Comparison of ENCODE assay signal across 8 cellular contexts in the genomic region with DNA sequence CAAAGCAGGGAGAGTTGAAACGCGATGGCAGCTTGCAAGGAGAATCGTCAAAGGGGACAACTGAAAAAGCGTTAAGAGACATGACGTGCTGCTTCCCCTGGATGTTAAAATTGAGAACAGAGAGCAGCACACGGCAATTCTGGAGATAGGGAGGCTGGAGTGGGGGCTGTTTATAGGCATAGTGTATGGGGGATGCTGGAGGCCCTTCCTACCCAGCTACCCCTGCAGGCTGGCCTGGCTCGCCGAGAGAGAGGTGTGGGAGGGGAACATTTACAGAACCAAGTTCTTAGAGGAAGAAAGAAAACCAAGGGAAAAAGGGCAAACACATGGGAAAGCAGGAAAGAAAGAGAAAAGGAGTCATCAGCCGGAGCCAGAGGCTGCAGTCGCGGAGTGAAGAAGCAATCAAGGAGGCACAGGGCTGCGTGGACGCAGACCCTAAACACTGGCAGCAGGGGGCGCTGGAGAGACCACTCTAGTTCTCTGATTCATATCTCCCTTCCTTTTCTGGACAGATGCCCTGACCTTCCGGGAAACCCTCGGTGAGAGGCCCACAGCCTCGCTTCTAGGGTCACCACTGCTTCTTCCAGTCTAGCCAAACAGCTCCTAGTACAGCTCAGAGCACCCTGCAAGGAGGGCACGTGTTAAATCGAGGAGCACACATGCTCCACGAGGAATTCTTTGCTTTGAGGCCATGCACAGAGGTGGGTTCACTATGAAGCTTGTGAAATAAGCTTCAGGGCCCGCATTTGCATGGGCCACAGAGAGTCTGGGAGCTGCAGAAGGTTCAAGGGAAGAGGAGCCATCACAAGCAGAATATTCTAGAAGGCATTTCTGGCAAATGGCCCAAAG. TPM values are rescaled to one million over a fixed set of nuclear protein-coding genes. Genes with fewer than 3 reads are reported as not detected.
DNase-seq lines count a peak whose midpoint lies in the region; ATAC-seq and TF ChIP-seq lines count a peak whose summit lies in the region.

No MANE protein-coding gene starts in this region.

- H3K14ac ChIP-seq in H9 (ENCODE audit: insufficient read depth, low read length): no peak overlapping the region

- H2AK5ac ChIP-seq in H9 (ENCODE audit: insufficient read length, low read length): no peak overlapping the region

- H4K5ac ChIP-seq in H9 (ENCODE audit: insufficient read length, low read depth, low read length): no peak overlapping the region

- no peaks in the 10 kb centered on the region for H4K20me1 ChIP-seq in H9 (ENCODE audit: control insufficient read depth, insufficient read depth, insufficient read length)

- H3K27ac Mint-ChIP-seq in H9: no peak overlapping the region; a peak in 1 of 7 replicates
- H3K27ac Mint-ChIP-seq in effector memory CD8-positive, alpha-beta T cell: no peak overlapping the region
- H3K27ac Mint-ChIP-seq in nephron: peak overlapping the region; percentile 31 to 48 (median 36)

- no peak overlapping the region for H3K9ac ChIP-seq in H9 (ENCODE audit: extremely low read depth, insufficient read length, low read length)

- DNase-seq in ELR (ENCODE audit: low read depth) (peak; percentile 23), H9 (peak; percentile 83), RPMI7951 (ENCODE audit: low read depth) (peak; percentile 34), HCEC 1CT (no peak), GDM1 (lab: John Stamatoyannopoulos, UW) (no peak)
- peak; percentile 22 to 29 (median 23) for DNase-seq in effector memory CD8-positive, alpha-beta T cell

- H3K9me3 ChIP-seq in H9 (ENCODE audit: control insufficient read depth, low read depth, low read length): no peaks in the 10 kb centered on the region

- TF ChIP-seq CTCF in H9 (conservative IDR thresholded peaks at IDR 0.05) (peak; percentile 85), nephron (IDR thresholded peaks at IDR 0.05; ENCODE audit: unreplicated experiment in 3 of 3) (peak; percentile 56 to 65 (median 64))

- H3K27ac ChIP-seq in H9 (ENCODE audit: insufficient read length, low read depth, low read length): no peak overlapping the region

- H2AFZ ChIP-seq in H9 (ENCODE audit: low read length): no peak overlapping the region

- no peak overlapping the region for H3K4me2 ChIP-seq in H9 (ENCODE audit: insufficient read depth, insufficient read length, low read length)

- H3K4me1 ChIP-seq in H9 (ENCODE audit: insufficient read depth, low read length): no peaks in the 10 kb centered on the region

- no peak overlapping the region for H2BK20ac ChIP-seq in H9 (ENCODE audit: low read depth, low read length, poor library complexity, severe bottlenecking)

- no peak overlapping the region for H2BK12ac ChIP-seq in H9 (ENCODE audit: insufficient read length, low read depth, low read length)

- H4K8ac ChIP-seq in H9 (replicated peaks; ENCODE audit: insufficient read length, low read depth, low read length): no peak overlapping the region

- H4K91ac ChIP-seq in H9 (ENCODE audit: insufficient read length, low read depth, low read length): no peak overlapping the region

- no CpG with 5 or more reads among the region's 21 CpGs for WGBS in H9 (ENCODE audit: extremely low coverage, insufficient read length, low lambda C conversion rate)

- H3K18ac ChIP-seq in H9 (ENCODE audit: insufficient read length, low read depth, low read length): no peak overlapping the region

- H3K56ac ChIP-seq in H9 (ENCODE audit: insufficient read length, low read depth, low read length): no peak overlapping the region

- H3K36me3 Mint-ChIP-seq in H9 (ENCODE audit: insufficient read depth in 1 of 3, low read depth in 3 of 3) (no peaks in the 10 kb centered on the region; a peak in 1 of 7 replicates), nephron (ENCODE audit: low read depth) (no peaks in the 10 kb centered on the region)
- no peaks in the 10 kb centered on the region for H3K36me3 Mint-ChIP-seq in effector memory CD8-positive, alpha-beta T cell (ENCODE audit: insufficient read depth)

- H3K23ac ChIP-seq in H9 (ENCODE audit: insufficient read length, low read depth, low read length): no peak overlapping the region

- H3K79me2 ChIP-seq in H9 (ENCODE audit: insufficient read depth, low read length): no peaks in the 10 kb centered on the region

- ATAC-seq in effector memory CD8-positive, alpha-beta T cell (replicated peaks): peak; percentile 35
- ATAC-seq in HG03571 (IDR thresholded peaks at IDR 0.05; ENCODE audit: unreplicated experiment): no peak

- no peaks in the 10 kb centered on the region for H3K23me2 ChIP-seq in H9 (ENCODE audit: insufficient read length, low read depth, low read length, poor library complexity, severe bottlenecking)

- H3K27me3 Mint-ChIP-seq in H9 (ENCODE audit: low read depth) (peaks cover 8% of the 10 kb centered on the region), nephron (ENCODE audit: low read depth) (peaks cover 6% of the 10 kb centered on the region)
- peaks cover 16 to 28% of the 10 kb centered on the region in 2 donors for H3K27me3 Mint-ChIP-seq in effector memory CD8-positive, alpha-beta T cell

- H2BK120ac ChIP-seq in H9 (ENCODE audit: low read depth, low read length, poor library complexity, severe bottlenecking): no peak overlapping the region

- H3T11ph ChIP-seq in H9 (ENCODE audit: low read length): no peak overlapping the region

- H3K4ac ChIP-seq in H9 (ENCODE audit: low read depth, low read length): no peak overlapping the region

- H3K79me1 ChIP-seq in H9 (ENCODE audit: insufficient read depth, low read depth, low read length, poor library complexity, severe bottlenecking): no peaks in the 10 kb centered on the region

- no peaks in the 10 kb centered on the region for H3K27me3 ChIP-seq in H9 (ENCODE audit: insufficient read depth, low read length)

- H2BK5ac ChIP-seq in H9 (ENCODE audit: insufficient read length, low read length): no peak overlapping the region

- no peaks in the 10 kb centered on the region; a peak in 1 of 5 replicates for H3K9me3 Mint-ChIP-seq in H9
- no peaks in the 10 kb centered on the region for H3K9me3 Mint-ChIP-seq in effector memory CD8-positive, alpha-beta T cell
- no peaks in the 10 kb centered on the region for H3K9me3 Mint-ChIP-seq in nephron

- H3K4me3 Mint-ChIP-seq in H9 (no peak overlapping the region), nephron (no peak overlapping the region)
- H3K4me3 Mint-ChIP-seq in effector memory CD8-positive, alpha-beta T cell: no peak overlapping the region

- H3K4me1 Mint-ChIP-seq in H9: peaks cover 9 to 10% of the 10 kb centered on the region in 2 experiments
- peaks cover 3 to 7% of the 10 kb centered on the region in 2 donors for H3K4me1 Mint-ChIP-seq in effector memory CD8-positive, alpha-beta T cell (ENCODE audit: low read depth in 2 of 2)
- H3K4me1 Mint-ChIP-seq in nephron: peaks cover 24% of the 10 kb centered on the region

- no peak overlapping the region for H2BK15ac ChIP-seq in H9 (ENCODE audit: low read depth, low read length)

RNA-seq across cellular contexts. Expression of gene MYH13, which starts 55.6 kb away (rescaled TPM):
- total RNA-seq in H9 (2021): not detected in 2 replicates
- total RNA-seq in RPMI7951 (2014; rRNA removed; shearing (Covaris generic)): under 0.01 TPM in 1 of 2 replicates, not detected in the other

Comparison
In these comparisons a context has a peak if more than half of its experiments do, and no peak if none do; other contexts are left out.
1. DNase-seq: peak in ELR (single experiment), H9 (single experiment), RPMI7951 (single experiment) and effector memory CD8-positive, alpha-beta T cell (3 of 3); none in HCEC 1CT (single experiment) and GDM1 (single experiment).
2. H3K27ac Mint-ChIP-seq: peak in nephron (3 of 3); none in H9 (0 of 3) and effector memory CD8-positive, alpha-beta T cell (0 of 2).